In the genomic region with DNA sequence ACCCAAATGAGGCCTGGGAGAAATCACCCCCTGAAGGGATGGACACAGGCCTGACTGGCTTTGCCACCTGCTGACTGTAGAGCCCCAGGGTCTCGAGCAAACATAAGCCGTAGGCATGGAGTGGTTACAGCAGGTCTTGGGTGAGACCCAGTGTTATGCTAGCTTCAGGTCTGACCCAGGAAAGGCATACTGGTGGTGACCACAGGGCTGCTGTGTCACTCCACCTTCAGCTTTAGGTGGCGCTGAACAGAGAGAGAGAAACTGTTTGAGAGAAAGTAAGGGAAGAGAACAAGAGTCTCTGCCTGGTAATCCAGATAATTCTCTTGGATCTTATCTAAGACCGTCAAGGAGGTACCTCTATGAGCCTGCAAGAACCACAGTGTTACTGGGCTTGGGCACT, we compare ENCODE assay signal across 29 cellular contexts.
"Had no signal": no experiment of that assay in that cellular context is flagged by ENCODE, and none has a peak within 500 bp of the region (broad histone marks: within the 10 kb centered on the region; RNA-seq: fewer than 3 reads in every experiment).

No MANE protein-coding gene starts in this region.

- H3K4me3 Mint-ChIP-seq: immature natural killer cell; naive thymus-derived CD4-positive, alpha-beta T cell; natural killer cell treated with Interleukin-12 subunit alpha and Interleukin-12 subunit beta and Interleukin-15 and Interleukin-18, amount 100 ng/mL, for 72 hours; stimulated activated memory B cell treated with anti-CD40 and anti-IgM and Interleukin-4, amounts not matched to agents 10 μg/mL and 1 μg/mL and 100 μg/mL, for 72 hours; stimulated activated naive CD8-positive, alpha-beta T cell treated with anti-CD3 and anti-CD28 coated beads, Interleukin-15, amount 100 ng/mL, for 72 hours had no signal

- H3K27ac Mint-ChIP-seq: immature natural killer cell; naive thymus-derived CD4-positive, alpha-beta T cell; natural killer cell treated with Interleukin-12 subunit alpha and Interleukin-12 subunit beta and Interleukin-15 and Interleukin-18, amount 100 ng/mL, for 72 hours; stimulated activated memory B cell treated with anti-CD40 and anti-IgM and Interleukin-4, amounts not matched to agents 10 μg/mL and 1 μg/mL and 100 μg/mL, for 72 hours; stimulated activated naive CD8-positive, alpha-beta T cell treated with anti-CD3 and anti-CD28 coated beads, Interleukin-15, amount 100 ng/mL, for 72 hours had no signal

- FAIRE-seq: islet of Langerhans, kidney, pancreas, small intestine had no signal

- H3K36me3 ChIP-seq: left lung, pancreas, prostate gland, sigmoid colon, spleen, thyroid gland, transverse colon, upper lobe of left lung, vagina had no signal

- H3K27me3 ChIP-seq: left lung, pancreas, sigmoid colon, spleen, thyroid gland, transverse colon, upper lobe of left lung, vagina had no signal

- H3K27ac ChIP-seq: left lung, pancreas, prostate gland, sigmoid colon, spleen, thyroid gland, transverse colon, upper lobe of left lung, vagina had no signal

- H3K9me3 ChIP-seq: mucosa of descending colon, pancreas, prostate gland, sigmoid colon, thyroid gland, transverse colon, upper lobe of left lung, vagina had no signal

- DNase-seq: hippocampal formation; immature natural killer cell; kidney; left colon; left lung; midbrain; mucosa of descending colon; naive thymus-derived CD4-positive, alpha-beta T cell; nucleus accumbens; pancreas; posterior cingulate gyrus; retina; right cardiac atrium; sigmoid colon; small intestine; spleen; stimulated activated CD4-positive, alpha-beta T cell treated with anti-CD3 and anti-CD28 coated beads, Interleukin-4, amount 100 ng/mL, for 24 hours; stimulated activated naive CD4-positive, alpha-beta T cell treated with Interleukin-2 at 50 U/mL for 16 hours; stimulated activated naive CD8-positive, alpha-beta T cell treated with anti-CD3 and anti-CD28 coated beads, Interleukin-15, amount 100 ng/mL, for 72 hours; substantia nigra; thyroid gland; transverse colon; upper lobe of left lung had no signal

- H3K27me3 Mint-ChIP-seq: naive thymus-derived CD4-positive, alpha-beta T cell; natural killer cell treated with Interleukin-12 subunit alpha and Interleukin-12 subunit beta and Interleukin-15 and Interleukin-18, amount 100 ng/mL, for 72 hours; stimulated activated memory B cell treated with anti-CD40 and anti-IgM and Interleukin-4, amounts not matched to agents 10 μg/mL and 1 μg/mL and 100 μg/mL, for 72 hours; stimulated activated naive CD8-positive, alpha-beta T cell treated with anti-CD3 and anti-CD28 coated beads, Interleukin-15, amount 100 ng/mL, for 72 hours had no signal

- H3K4me1 Mint-ChIP-seq: immature natural killer cell; naive thymus-derived CD4-positive, alpha-beta T cell; stimulated activated memory B cell treated with anti-CD40 and anti-IgM and Interleukin-4, amounts not matched to agents 10 μg/mL and 1 μg/mL and 100 μg/mL, for 72 hours; stimulated activated naive CD8-positive, alpha-beta T cell treated with anti-CD3 and anti-CD28 coated beads, Interleukin-15, amount 100 ng/mL, for 72 hours had no signal

- H3K4me3 ChIP-seq: left lung, lung, mucosa of descending colon, pancreas, prostate gland, sigmoid colon, spleen, thyroid gland, transverse colon, upper lobe of left lung, vagina had no signal

- H3K36me3 Mint-ChIP-seq: immature natural killer cell; naive thymus-derived CD4-positive, alpha-beta T cell; stimulated activated memory B cell treated with anti-CD40 and anti-IgM and Interleukin-4, amounts not matched to agents 10 μg/mL and 1 μg/mL and 100 μg/mL, for 72 hours had no signal

- ATAC-seq: left colon; left lung; mucosa of descending colon; naive thymus-derived CD4-positive, alpha-beta T cell; natural killer cell treated with Interleukin-12 subunit alpha and Interleukin-12 subunit beta and Interleukin-15 and Interleukin-18, amount 100 ng/mL, for 72 hours; pancreas; right cardiac atrium; stimulated activated naive CD8-positive, alpha-beta T cell treated with anti-CD3 and anti-CD28 coated beads, Interleukin-15, amount 100 ng/mL, for 72 hours had no signal

- H3K4me1 ChIP-seq: left lung, pancreas, prostate gland, sigmoid colon, spleen, thyroid gland, transverse colon, upper lobe of left lung, vagina had no signal
